9 cellular contexts compared by ENCODE assay signal in the genomic region with DNA sequence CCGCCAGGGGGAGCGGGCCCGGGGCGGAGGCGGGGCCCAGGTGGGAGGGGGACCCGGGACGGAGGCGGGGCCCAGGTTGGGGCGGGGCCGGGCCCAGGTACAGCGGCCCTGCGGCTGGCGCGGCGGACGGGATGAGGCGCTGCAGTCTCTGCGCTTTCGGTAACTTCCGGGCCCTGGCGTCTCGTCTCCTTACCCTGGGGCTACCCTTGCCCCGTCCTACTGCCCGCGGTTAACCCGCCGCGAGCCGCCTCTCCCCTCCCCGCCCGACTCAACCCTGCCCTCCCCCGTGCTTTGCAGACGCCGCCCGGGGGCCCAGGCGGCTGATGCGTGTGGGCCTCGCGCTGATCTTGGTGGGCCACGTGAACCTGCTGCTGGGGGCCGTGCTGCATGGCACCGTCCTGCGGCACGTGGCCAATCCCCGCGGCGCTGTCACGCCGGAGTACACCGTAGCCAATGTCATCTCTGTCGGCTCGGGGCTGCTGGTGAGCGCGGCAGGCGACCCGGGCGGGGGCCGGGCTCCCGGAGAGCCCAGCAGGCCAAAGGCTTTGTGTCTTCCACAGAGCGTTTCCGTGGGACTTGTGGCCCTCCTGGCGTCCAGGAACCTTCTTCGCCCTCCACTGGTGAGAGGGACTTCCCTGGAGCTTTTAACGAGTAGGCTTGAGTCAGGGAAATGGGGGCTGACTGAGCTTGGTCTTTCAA. TPM values are rescaled to one million over a fixed set of nuclear protein-coding genes. Genes with fewer than 3 reads are reported as not detected.
A peak's percentile ranks its signal among the peaks of the same experiment; 100 is the strongest.
DNase-seq lines count a peak whose midpoint lies in the region; ATAC-seq and TF ChIP-seq lines count a peak whose summit lies in the region.
"Had no signal": no experiment of that assay in that cellular context is flagged by ENCODE, and none has a peak within 500 bp of the region (broad histone marks: within the 10 kb centered on the region; RNA-seq: fewer than 3 reads in every experiment).

A gene with protein sequence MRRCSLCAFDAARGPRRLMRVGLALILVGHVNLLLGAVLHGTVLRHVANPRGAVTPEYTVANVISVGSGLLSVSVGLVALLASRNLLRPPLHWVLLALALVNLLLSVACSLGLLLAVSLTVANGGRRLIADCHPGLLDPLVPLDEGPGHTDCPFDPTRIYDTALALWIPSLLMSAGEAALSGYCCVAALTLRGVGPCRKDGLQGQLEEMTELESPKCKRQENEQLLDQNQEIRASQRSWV (plus strand): TSS at position 100 of the 699 bp plus-strand sequence. CDS start 32 bp downstream, at position 132.

- H3K36me3 ChIP-seq in mucosa of rectum (ENCODE audit: control insufficient read depth in 2 of 2, insufficient read depth in 2 of 2, low read length in 2 of 2) (peaks cover 39 to 45% of the 10 kb centered on the region in 2 donors), thyroid gland (peaks cover 43 to 50% of the 10 kb centered on the region in 2 donors)

- H3K4me1 ChIP-seq in mucosa of rectum (ENCODE audit: control insufficient read depth in 2 of 2, insufficient read depth in 2 of 2, low read length in 2 of 2) (peaks cover 8 to 24% of the 10 kb centered on the region in 2 donors), thyroid gland (peaks cover 0 to 9% of the 10 kb centered on the region in 2 donors)

- peaks cover 5 to 15% (median 9%) of the 10 kb centered on the region in 3 donors for H3K4me1 Mint-ChIP-seq in T-cell

- peak; percentile 59 for ATAC-seq in GM19372 (IDR thresholded peaks at IDR 0.05; ENCODE audit: low read depth, unreplicated experiment)
- ATAC-seq in T-cell (replicated peaks in 1 of 4): peak; percentile 79 to 87 (median 84)

- POLR2A ChIA-PET in T-cell (lab: Charles Lee): no interaction called here

- CTCF ChIA-PET in T-cell (lab: Charles Lee): no interaction called here

- intact Hi-C loops in dorsolateral prefrontal cortex (cut with DNase I) (no loop called here), thyroid gland (cut with DNase I) (no loop called here)

- no peak for TF ChIP-seq POLR2A in thyroid gland (IDR thresholded peaks at IDR 0.05)

- H3K9me3 ChIP-seq in mucosa of rectum (ENCODE audit: control insufficient read depth in 2 of 2, low read length in 2 of 2): no peaks in the 10 kb centered on the region
- H3K9me3 ChIP-seq in thyroid gland: no peaks in the 10 kb centered on the region

- peak within 1 kb of the TSS in 32 of 59 donors; percentile 5 to 70 (median 46) for H3K27ac ChIP-seq in dorsolateral prefrontal cortex
- H3K27ac ChIP-seq in mucosa of rectum (ENCODE audit: low read depth in 2 of 2, low read length in 2 of 2): peak within 1 kb of the TSS; percentile 84 to 89
- peak within 1 kb of the TSS in 2 of 3 donors; percentile 7 to 39 for H3K27ac ChIP-seq in thyroid gland

- H3K27me3 Mint-ChIP-seq in T-cell: no peaks in the 10 kb centered on the region

- peak within 1 kb of the TSS in 2 of 59 donors; percentile 13 to 26 for H3K4me3 ChIP-seq in dorsolateral prefrontal cortex
- peak within 1 kb of the TSS; percentile 60 to 73 for H3K4me3 ChIP-seq in mucosa of rectum (ENCODE audit: low read length in 2 of 2)
- peak within 1 kb of the TSS in 2 of 3 donors; percentile 20 to 31 for H3K4me3 ChIP-seq in thyroid gland (replicated peaks in 1 of 3)

- TF ChIP-seq CTCF in dorsolateral prefrontal cortex (IDR thresholded peaks at IDR 0.05 in 54 of 56, conservative IDR thresholded peaks at IDR 0.05 in 2 of 56; ENCODE audit: low read depth in 1 of 56, partially characterized antibody in 56 of 56) (no peak), thyroid gland (IDR thresholded peaks at IDR 0.05) (peak in 2 of 6 experiments; percentile 26 to 61)

- peaks cover 41% of the 10 kb centered on the region for H3K36me3 Mint-ChIP-seq in T-cell

- DNase-seq in T-cell: peak in 30 of 34 experiments; percentile 6 to 75 (median 53)
- DNase-seq in dorsolateral prefrontal cortex: peak in 2 of 10 donors; percentile 4 to 23
- DNase-seq in thyroid gland: peak; percentile 82 to 85
- no peak for DNase-seq in GM19238 (ENCODE audit: insufficient read length, low spot score)
- no peak for DNase-seq in C1 segment of cervical spinal cord (lab: John Stamatoyannopoulos, UW)
- no peak for DNase-seq in NCI-H226

- H3K4me3 Mint-ChIP-seq in T-cell: peak within 1 kb of the TSS in 1 of 3 donors; percentile 46

- 10 to 40% methylated on average over 6 to 13 of the region's 64 CpGs for WGBS in thyroid gland, 2 donors

- peak within 1 kb of the TSS; percentile 74 to 82 for H3K9ac ChIP-seq in mucosa of rectum (ENCODE audit: low read depth in 1 of 2, low read length in 2 of 2)

- H3K27me3 ChIP-seq in dorsolateral prefrontal cortex: no peaks in the 10 kb centered on the region
- no peaks in the 10 kb centered on the region for H3K27me3 ChIP-seq in mucosa of rectum (ENCODE audit: control insufficient read depth in 2 of 2, insufficient read depth in 2 of 2, low read length in 2 of 2)
- no peaks in the 10 kb centered on the region for H3K27me3 ChIP-seq in thyroid gland

- H3K27ac Mint-ChIP-seq in T-cell: peak within 1 kb of the TSS; percentile 36 to 60

- no peaks in the 10 kb centered on the region for H3K9me3 Mint-ChIP-seq in T-cell

RNA-seq across cellular contexts. Expression of the gene that starts here (rescaled TPM):
- 10 to 100 TPM; 12.3 to 21.1 (median 19.7) TPM for total RNA-seq in T-cell
- 1 to 10 TPM in 107 of 120 experiments, under 1 TPM in 9, not detected in 4; 0.54 to 6.3 (median 2.2) TPM for total RNA-seq in dorsolateral prefrontal cortex
- total RNA-seq in thyroid gland: 10 to 100 TPM in 3 of 4 donors, 1 to 10 TPM in 1; 9.2 to 40.1 (median 19.4) TPM
- total RNA-seq: glomerular endothelial cell had no signal

Comparison
In these comparisons a context has a peak if more than half of its experiments do, and no peak if none do; other contexts are left out.
1. DNase-seq: peak in T-cell (30 of 34) and thyroid gland (2 of 2); none in GM19238 (single experiment), C1 segment of cervical spinal cord (0 of 14) and NCI-H226 (single experiment).
2. H3K27ac ChIP-seq: peak in every context shown above with its lines; median percentile 86 in mucosa of rectum; 46 in dorsolateral prefrontal cortex; 23 in thyroid gland.